Comparison of ENCODE assay signal across 16 cellular contexts in the genomic region with DNA sequence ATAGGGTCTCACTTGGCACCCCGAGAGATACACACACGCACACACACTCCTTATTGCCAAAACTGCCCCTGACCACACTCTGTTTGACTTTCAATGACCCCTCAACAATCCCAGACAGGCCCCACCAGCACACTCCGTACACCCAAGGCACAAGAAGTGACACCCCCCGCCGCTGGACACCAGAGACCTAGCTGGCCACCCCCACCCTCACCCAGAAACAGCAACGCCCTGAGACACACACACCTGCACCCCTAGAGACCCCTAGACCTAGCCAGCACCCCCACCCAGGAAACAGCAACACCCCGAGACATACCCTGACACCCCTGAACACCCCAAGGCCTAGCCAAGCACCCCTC. TPM values are rescaled to one million over a fixed set of nuclear protein-coding genes. Genes with fewer than 3 reads are reported as not detected.
A peak's percentile ranks its signal among the peaks of the same experiment; 100 is the strongest.
DNase-seq lines count a peak whose midpoint lies in the region; ATAC-seq and TF ChIP-seq lines count a peak whose summit lies in the region.
"Had no signal": no experiment of that assay in that cellular context is flagged by ENCODE, and none has a peak within 500 bp of the region (broad histone marks: within the 10 kb centered on the region; RNA-seq: fewer than 3 reads in every experiment).

No MANE protein-coding gene starts in this region.

- peaks cover 24% of the 10 kb centered on the region for H3K4me1 Mint-ChIP-seq in HFFc6 (ENCODE audit: low read depth)
- H3K4me1 Mint-ChIP-seq in effector memory CD8-positive, alpha-beta T cell (ENCODE audit: low read depth in 2 of 2): peaks cover 30 to 42% of the 10 kb centered on the region in 2 donors
- peaks cover 19 to 48% (median 34%) of the 10 kb centered on the region in 4 donors for H3K4me1 Mint-ChIP-seq in naive thymus-derived CD8-positive, alpha-beta T cell

- DNase-seq in AG04450 (ENCODE audit: low read depth, low spot score) (no peak), HFFc6 (no peak), GOT3 (lab: John Stamatoyannopoulos, UW) (no peak), retina (no peak)
- DNase-seq in effector memory CD8-positive, alpha-beta T cell: no peak
- no peak for DNase-seq in naive thymus-derived CD8-positive, alpha-beta T cell
- no peak for DNase-seq in stimulated activated CD4-positive, alpha-beta T cell treated with anti-CD3 and anti-CD28 coated beads, Interleukin-12 subunit alpha, Interleukin-12 subunit beta, amount 100 ng/mL, for 4 hours
- DNase-seq in activated naive CD4-positive, alpha-beta T cell treated with anti-CD3 and anti-CD28 coated beads, Interleukin-2, amount 50 U/mL, for 72 hours (ENCODE audit: low spot score in 2 of 2): no peak
- DNase-seq: activated CD4-positive, CD25-positive, alpha-beta regulatory T cell treated with anti-CD3 and anti-CD28 coated beads, Interleukin-2, amount 50 U/mL, for 72 hours; NCI-H1694; NCI-H446; SHP77 had no signal

- H3K9me3 Mint-ChIP-seq in HFFc6: no peaks in the 10 kb centered on the region
- no peaks in the 10 kb centered on the region for H3K9me3 Mint-ChIP-seq in effector memory CD8-positive, alpha-beta T cell
- H3K9me3 Mint-ChIP-seq in naive thymus-derived CD8-positive, alpha-beta T cell: no peaks in the 10 kb centered on the region
- H3K9me3 Mint-ChIP-seq in activated naive CD4-positive, alpha-beta T cell treated with anti-CD3 and anti-CD28 coated beads, Interleukin-2, amount 50 U/mL, for 72 hours: no peaks in the 10 kb centered on the region

- no peaks in the 10 kb centered on the region; the same call in 1 of the 2 replicates for H3K36me3 Mint-ChIP-seq in HFFc6 (ENCODE audit: low read depth)
- peaks cover 14% of the 10 kb centered on the region for H3K36me3 Mint-ChIP-seq in effector memory CD8-positive, alpha-beta T cell (ENCODE audit: insufficient read depth)
- H3K36me3 Mint-ChIP-seq in naive thymus-derived CD8-positive, alpha-beta T cell: peaks cover 0 to 20% (median 0%) of the 10 kb centered on the region in 3 donors
- H3K36me3 Mint-ChIP-seq in activated naive CD4-positive, alpha-beta T cell treated with anti-CD3 and anti-CD28 coated beads, Interleukin-2, amount 50 U/mL, for 72 hours: no peaks in the 10 kb centered on the region

- CTCF ChIA-PET in AG04450 (lab: Charles Lee): no interaction called here

- H3K4me3 ChIP-seq in AG04450 (ENCODE audit: low read depth, low read length): no peak overlapping the region
- H3K4me3 ChIP-seq: MG63 had no signal

- no peaks in the 10 kb centered on the region for H3K27me3 ChIP-seq in AG04450 (ENCODE audit: control insufficient read depth, insufficient read depth, low read length)
- H3K27me3 ChIP-seq: MG63 had no signal

- H3K4me3 Mint-ChIP-seq in HFFc6: no peak overlapping the region
- H3K4me3 Mint-ChIP-seq in effector memory CD8-positive, alpha-beta T cell: peak overlapping the region in 1 of 2 donors; percentile 45
- peak overlapping the region in 6 of 10 donors; percentile 1 to 65 (median 45) for H3K4me3 Mint-ChIP-seq in naive thymus-derived CD8-positive, alpha-beta T cell

- peaks cover 22% of the 10 kb centered on the region for H3K27me3 Mint-ChIP-seq in HFFc6 (ENCODE audit: insufficient read depth)
- H3K27me3 Mint-ChIP-seq in effector memory CD8-positive, alpha-beta T cell: peaks cover 21 to 45% of the 10 kb centered on the region in 2 donors
- H3K27me3 Mint-ChIP-seq in naive thymus-derived CD8-positive, alpha-beta T cell: peaks cover 11 to 25% (median 14%) of the 10 kb centered on the region in 5 donors

- peak overlapping the region; percentile 57 for H3K27ac ChIP-seq in AG04450 (ENCODE audit: low read depth, low read length)

- TF ChIP-seq CTCF in AG04450 (IDR thresholded peaks at IDR 0.05; ENCODE audit: low read depth, low read length) (no peak), HFFc6 (IDR thresholded peaks at IDR 0.05) (no peak)

- H3K9me3 ChIP-seq in AG04450 (ENCODE audit: control insufficient read depth, insufficient read depth, low read length): peaks cover 2% of the 10 kb centered on the region; the same call in 1 of the 2 replicates
- H3K9me3 ChIP-seq: MG63 had no signal

- POLR2A ChIA-PET in AG04450 (lab: Yijun Ruan, JAX): no interaction called here
- POLR2A ChIA-PET in naive thymus-derived CD8-positive, alpha-beta T cell (lab: Charles Lee): no interaction called here

- no peak for ATAC-seq in effector memory CD8-positive, alpha-beta T cell (replicated peaks)
- ATAC-seq in naive thymus-derived CD8-positive, alpha-beta T cell: no peak
- ATAC-seq in activated naive CD4-positive, alpha-beta T cell treated with anti-CD3 and anti-CD28 coated beads, Interleukin-2, amount 50 U/mL, for 72 hours: no peak

- peak overlapping the region; percentile 41 for H3K27ac Mint-ChIP-seq in HFFc6
- H3K27ac Mint-ChIP-seq in effector memory CD8-positive, alpha-beta T cell: peak overlapping the region; percentile 51 to 94
- peak overlapping the region in 5 of 10 donors; percentile 5 to 70 (median 36) for H3K27ac Mint-ChIP-seq in naive thymus-derived CD8-positive, alpha-beta T cell
- H3K27ac Mint-ChIP-seq in activated naive CD4-positive, alpha-beta T cell treated with anti-CD3 and anti-CD28 coated beads, Interleukin-2, amount 50 U/mL, for 72 hours: no peak overlapping the region

RNA-seq across cellular contexts. Expression of a gene that starts 1.1 kb away (rescaled TPM):
- polyA plus RNA-seq in AG04450 (2011; rRNA removed): 0.72 and 1.0 TPM in 2 replicates
- polyA minus RNA-seq in AG04450 (2011; rRNA and poly(A)+ RNA removed): 0.52 and 0.69 TPM in 2 replicates
- total RNA-seq in HFFc6 (2021; fragmentation: NEBNext Ultra II Directional; extraction: Animal tissue kit (Norgen Biotek cat#: 25700)): 1 to 10 TPM in 2 of 6 experiments, under 1 TPM in 4; 0.41 to 4.1 (median 0.62) TPM
- total RNA-seq in naive thymus-derived CD8-positive, alpha-beta T cell: not detected
- not detected for polyA plus RNA-seq in naive thymus-derived CD8-positive, alpha-beta T cell
- under 1 TPM; 0.20 to 0.97 TPM for total RNA-seq in activated naive CD4-positive, alpha-beta T cell treated with anti-CD3 and anti-CD28 coated beads, Interleukin-2, amount 50 U/mL, for 72 hours
- total RNA-seq: HepG2 had no signal
- polyA plus RNA-seq: aorta, neural cell had no signal

RNA-seq across cellular contexts. Expression of a gene that starts 19.6 kb away (rescaled TPM):
- 47.4 and 59.8 TPM in 2 replicates for polyA plus RNA-seq in AG04450 (2011; rRNA removed)
- 27.1 and 30.4 TPM in 2 replicates for polyA minus RNA-seq in AG04450 (2011; rRNA and poly(A)+ RNA removed)
- total RNA-seq in HFFc6 (2021; fragmentation: NEBNext Ultra II Directional; extraction: Animal tissue kit (Norgen Biotek cat#: 25700)): 100 to 1,000 TPM; 169 to 204 (median 181) TPM
- total RNA-seq in naive thymus-derived CD8-positive, alpha-beta T cell: 10 to 100 TPM; 19.9 to 23.0 TPM
- polyA plus RNA-seq in naive thymus-derived CD8-positive, alpha-beta T cell: 10 to 100 TPM; 32.2 to 35.0 (median 33.5) TPM
- total RNA-seq in activated naive CD4-positive, alpha-beta T cell treated with anti-CD3 and anti-CD28 coated beads, Interleukin-2, amount 50 U/mL, for 72 hours: 10 to 100 TPM; 24.8 to 33.3 TPM

RNA-seq across cellular contexts. Expression of a gene that starts 41.9 kb away (rescaled TPM):
- 80.6 and 88.3 TPM in 2 replicates for polyA plus RNA-seq in AG04450 (2011; rRNA removed)
- polyA minus RNA-seq in AG04450 (2011; rRNA and poly(A)+ RNA removed): 48.1 and 49.1 TPM in 2 replicates
- total RNA-seq in HFFc6 (2021; fragmentation: NEBNext Ultra II Directional; extraction: Animal tissue kit (Norgen Biotek cat#: 25700)): 100 to 1,000 TPM in 3 of 6 experiments, 10 to 100 TPM in 3; 99.2 to 138 (median 103) TPM
- total RNA-seq in naive thymus-derived CD8-positive, alpha-beta T cell: 100 to 1,000 TPM; 165 to 171 TPM
- polyA plus RNA-seq in naive thymus-derived CD8-positive, alpha-beta T cell: 100 to 1,000 TPM; 205 to 348 (median 344) TPM
- total RNA-seq in activated naive CD4-positive, alpha-beta T cell treated with anti-CD3 and anti-CD28 coated beads, Interleukin-2, amount 50 U/mL, for 72 hours: 100 to 1,000 TPM in 1 of 2 donors, 10 to 100 TPM in 1; 59.5 to 124 TPM

RNA-seq across cellular contexts. Expression of a gene that starts 43.2 kb away (rescaled TPM):
- polyA plus RNA-seq in AG04450 (2011; rRNA removed): 37.5 and 43.4 TPM in 2 replicates
- 78.2 and 99.3 TPM in 2 replicates for polyA minus RNA-seq in AG04450 (2011; rRNA and poly(A)+ RNA removed)
- total RNA-seq in HFFc6 (2021; fragmentation: NEBNext Ultra II Directional; extraction: Animal tissue kit (Norgen Biotek cat#: 25700)): 100 to 1,000 TPM; 132 to 173 (median 149) TPM
- 100 to 1,000 TPM; 188 to 200 TPM for total RNA-seq in naive thymus-derived CD8-positive, alpha-beta T cell
- 10 to 100 TPM; 45.5 to 96.6 (median 56.8) TPM for polyA plus RNA-seq in naive thymus-derived CD8-positive, alpha-beta T cell
- total RNA-seq in activated naive CD4-positive, alpha-beta T cell treated with anti-CD3 and anti-CD28 coated beads, Interleukin-2, amount 50 U/mL, for 72 hours: 100 to 1,000 TPM; 105 to 192 TPM

RNA-seq across cellular contexts. Expression of a gene that starts 53.1 kb away (rescaled TPM):
- 59.6 and 70.2 TPM in 2 replicates for polyA plus RNA-seq in AG04450 (2011; rRNA removed)
- 113 and 191 TPM in 2 replicates for polyA minus RNA-seq in AG04450 (2011; rRNA and poly(A)+ RNA removed)
- 100 to 1,000 TPM; 101 to 132 (median 118) TPM for total RNA-seq in HFFc6 (2021; fragmentation: NEBNext Ultra II Directional; extraction: Animal tissue kit (Norgen Biotek cat#: 25700))
- 100 to 1,000 TPM; 179 to 182 TPM for total RNA-seq in naive thymus-derived CD8-positive, alpha-beta T cell
- 100 to 1,000 TPM; 193 to 300 (median 261) TPM for polyA plus RNA-seq in naive thymus-derived CD8-positive, alpha-beta T cell
- total RNA-seq in activated naive CD4-positive, alpha-beta T cell treated with anti-CD3 and anti-CD28 coated beads, Interleukin-2, amount 50 U/mL, for 72 hours: 100 to 1,000 TPM; 116 to 118 TPM

Comparison
In these comparisons a context has a peak if more than half of its experiments do, and no peak if none do; other contexts are left out.
1. H3K27ac Mint-ChIP-seq: peak in HFFc6 (single experiment) and effector memory CD8-positive, alpha-beta T cell (2 of 2); none in activated naive CD4-positive, alpha-beta T cell treated with anti-CD3 and anti-CD28 coated beads, Interleukin-2, amount 50 U/mL, for 72 hours (0 of 2).
2. RNA of a gene that starts 19.6 kb away (total RNA-seq): 169 to 204 TPM in HFFc6; 24.8 to 33.3 TPM in activated naive CD4-positive, alpha-beta T cell treated with anti-CD3 and anti-CD28 coated beads, Interleukin-2, amount 50 U/mL, for 72 hours and 19.9 to 23.0 TPM in naive thymus-derived CD8-positive, alpha-beta T cell; every median in the first group is over 4 times any median in the second.